In the genomic region with DNA sequence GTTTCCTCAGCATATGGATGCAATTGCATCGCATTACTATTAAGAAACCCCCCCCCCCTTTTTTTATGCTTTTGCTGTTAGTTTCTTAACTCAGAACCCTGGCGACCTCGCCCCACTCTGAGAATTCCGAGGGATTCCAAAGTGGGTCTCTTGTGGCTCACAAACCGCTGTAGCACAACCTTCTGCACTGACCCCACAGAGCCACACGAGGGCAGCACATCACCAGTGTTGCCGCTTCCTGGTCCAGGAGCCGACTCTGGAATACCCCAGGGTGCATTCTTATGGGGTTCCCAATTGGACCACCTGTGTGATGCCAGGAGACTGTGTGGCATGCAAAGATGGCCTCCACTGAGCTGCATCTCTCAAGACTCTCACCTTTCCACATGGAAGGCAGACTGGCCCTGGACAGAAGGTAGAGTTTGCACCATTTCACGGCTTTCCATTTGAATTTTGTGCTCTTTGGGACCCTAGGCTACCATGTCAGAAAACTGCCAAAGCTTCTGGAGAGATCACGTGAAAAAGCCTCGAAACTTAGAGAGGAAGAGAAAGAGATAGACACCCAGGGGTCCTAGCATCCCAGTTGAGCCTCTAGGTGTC, we compare ENCODE assay signal across 8 cellular contexts.
DNase-seq lines count a peak whose midpoint lies in the region; ATAC-seq and TF ChIP-seq lines count a peak whose summit lies in the region.

No MANE protein-coding gene starts in this region.

- 24 to 29% (median 26%) methylated on average over 9 to 11 of the region's 11 CpGs for WGBS in adrenal gland, 4 donors

- no peaks in the 10 kb centered on the region for H3K9me3 ChIP-seq in adrenal gland (replicated peaks in 1 of 3)

- ATAC-seq in left lobe of liver: peak; percentile 88
- ATAC-seq in GM18861 (IDR thresholded peaks at IDR 0.05; ENCODE audit: unreplicated experiment): no peak
- ATAC-seq in HG03378 (IDR thresholded peaks at IDR 0.05; ENCODE audit: unreplicated experiment): no peak

- peak in 5 of 6 experiments; percentile 50 to 58 (median 58) for TF ChIP-seq CTCF in adrenal gland (IDR thresholded peaks at IDR 0.05)

- no peaks in the 10 kb centered on the region for H3K4me1 ChIP-seq in adrenal gland (replicated peaks in 1 of 2)

- no peak overlapping the region for H3K27ac ChIP-seq in adrenal gland

- peaks cover 4% of the 10 kb centered on the region for H3K27me3 ChIP-seq in adrenal gland

- H3K36me3 ChIP-seq in adrenal gland (replicated peaks in 1 of 2): no peaks in the 10 kb centered on the region

- DNase-seq in activated gamma-delta T cell treated with Interleukin-2 at 50 U/mL for 16 hours (peak; percentile 4), activated gamma-delta T cell (lab: John Stamatoyannopoulos, UW) (no peak), NCI-H1092 (lab: John Stamatoyannopoulos, UW) (peak; percentile 27), adrenal gland (peak; percentile 25 to 59 (median 42)), left lobe of liver (ENCODE audit: low spot score) (peak; percentile 51), NCI-H1048 (lab: John Stamatoyannopoulos, UW) (no peak)

- no peak overlapping the region for H3K4me3 ChIP-seq in adrenal gland

- intact Hi-C loops in adrenal gland (cut with DNase I): no loop called here

- TF ChIP-seq POLR2A in adrenal gland (IDR thresholded peaks at IDR 0.05): no peak

Comparison
In these comparisons a context has a peak if more than half of its experiments do, and no peak if none do; other contexts are left out.
1. DNase-seq: peak in activated gamma-delta T cell treated with Interleukin-2 at 50 U/mL for 16 hours (single experiment), NCI-H1092 (single experiment), adrenal gland (7 of 7) and left lobe of liver (single experiment); none in activated gamma-delta T cell (single experiment) and NCI-H1048 (single experiment).